ENCODE assay signal across 12 cellular contexts in genomic region chr6:113019176-113019575, GRCh38.
DNase-seq lines count a peak whose midpoint lies in the region; ATAC-seq and TF ChIP-seq lines count a peak whose summit lies in the region.
"Had no signal": no experiment of that assay in that cellular context is flagged by ENCODE, and none has a peak within 500 bp of the region (broad histone marks: within the 10 kb centered on the region; RNA-seq: fewer than 3 reads in every experiment).

No MANE protein-coding gene starts in this region.

- intact Hi-C loops in mammary epithelial cell (cut with micrococcal nuclease) (no loop called here), stomach (cut with DNase I; ENCODE audit: low total_unique reads) (no loop called here), body of pancreas (cut with DNase I) (no loop called here)
- intact Hi-C loops in CD4-positive, alpha-beta memory T cell (cut with micrococcal nuclease) = no loop called here

- peak overlapping the region; percentile 19 for H3K27ac ChIP-seq in mammary epithelial cell (ENCODE audit: insufficient read depth, low read depth, low read length)
- H3K27ac ChIP-seq in mesodermal cell (ENCODE audit: low read depth, low read length, severe bottlenecking) = peak overlapping the region; percentile 71
- peak overlapping the region in 4 of 5 donors; percentile 25 to 50 (median 38) for H3K27ac ChIP-seq in stomach
- peak overlapping the region in 2 of 4 donors; percentile 8 to 10 for H3K27ac ChIP-seq in body of pancreas
- H3K27ac ChIP-seq in CD4-positive, alpha-beta memory T cell (ENCODE audit: low read depth, low read length) = no peak overlapping the region

- BruUV-seq in mammary epithelial cell (replicated peaks; lab: Mats Ljungman, UMichigan) = no TSS peak

- H3K9ac ChIP-seq in mammary epithelial cell (ENCODE audit: insufficient read depth, low read length) = no peak overlapping the region

- no peaks in the 10 kb centered on the region for H3K36me3 ChIP-seq in mammary epithelial cell (ENCODE audit: insufficient read depth, low read length)
- no peaks in the 10 kb centered on the region for H3K36me3 ChIP-seq in mesodermal cell (ENCODE audit: control insufficient read depth, insufficient read depth, low read length)
- no peaks in the 10 kb centered on the region for H3K36me3 ChIP-seq in stomach
- no peaks in the 10 kb centered on the region for H3K36me3 ChIP-seq in body of pancreas (replicated peaks in 1 of 2; ENCODE audit: insufficient read depth in 1 of 2, low read depth in 2 of 2)
- no peaks in the 10 kb centered on the region for H3K36me3 ChIP-seq in CD4-positive, alpha-beta memory T cell (ENCODE audit: insufficient read depth, low read length)

- H3K4me3 Mint-ChIP-seq in CD4-positive, alpha-beta memory T cell = no peak overlapping the region
- H3K4me3 Mint-ChIP-seq: activated B cell treated with CpG ODN at 0.5 μM for 24 hours had no signal

- no peak for TF ChIP-seq POLR2A in stomach (IDR thresholded peaks at IDR 0.05)
- no peak for TF ChIP-seq POLR2A in body of pancreas (IDR thresholded peaks at IDR 0.05)

- TF ChIP-seq CTCF in mammary epithelial cell (conservative IDR thresholded peaks at IDR 0.05 in 1 of 2, IDR thresholded peaks at IDR 0.05 in 1 of 2; ENCODE audit: extremely low read depth in 1 of 2, insufficient read depth in 1 of 2, low read depth in 1 of 2, low read length in 2 of 2) = no peak
- no peak for TF ChIP-seq CTCF in stomach (IDR thresholded peaks at IDR 0.05)
- TF ChIP-seq CTCF in body of pancreas (IDR thresholded peaks at IDR 0.05) = no peak

- H3K9me3 ChIP-seq in mammary epithelial cell (replicated peaks; ENCODE audit: insufficient read depth, low read length) (no peaks in the 10 kb centered on the region), mesodermal cell (ENCODE audit: control insufficient read depth, low read length) (no peaks in the 10 kb centered on the region), stomach (no peaks in the 10 kb centered on the region), body of pancreas (no peaks in the 10 kb centered on the region)
- H3K9me3 ChIP-seq in CD4-positive, alpha-beta memory T cell (ENCODE audit: control insufficient read depth in 1 of 2, low read length in 2 of 2) = peaks cover 0 to 2% of the 10 kb centered on the region in 2 donors

- no peak for TF ChIP-seq EP300 in stomach (IDR thresholded peaks at IDR 0.05)

- POLR2A ChIA-PET in CD4-positive, alpha-beta memory T cell (lab: Charles Lee; ENCODE audit: partially characterized antibody) = no interaction called here

- no peaks in the 10 kb centered on the region for H4K20me1 ChIP-seq in mammary epithelial cell (ENCODE audit: insufficient read depth, low read length)

- in situ Hi-C loops in mammary epithelial cell (cut with MboI; ENCODE audit: low sequenced_read_pairs in 2 of 2) = no loop called here

- peak overlapping the region; percentile 92 for H2AFZ ChIP-seq in mammary epithelial cell (ENCODE audit: low read depth, low read length)

- H3K4me3 ChIP-seq in mammary epithelial cell (replicated peaks in 1 of 3; ENCODE audit: insufficient read depth in 1 of 3, low read depth in 2 of 3, low read length in 3 of 3) (no peak overlapping the region), mesodermal cell (ENCODE audit: extremely low read depth, insufficient read depth, low read length, poor library complexity, severe bottlenecking) (no peak overlapping the region), stomach (no peak overlapping the region), body of pancreas (no peak overlapping the region)
- no peak overlapping the region for H3K4me3 ChIP-seq in CD4-positive, alpha-beta memory T cell (ENCODE audit: low read length in 2 of 2)

- DNase-seq in mammary epithelial cell (no peak), stomach (no peak), occipital lobe (lab: John Stamatoyannopoulos, UW) (no peak), body of pancreas (no peak)
- no peak for DNase-seq in CD4-positive, alpha-beta memory T cell
- DNase-seq: activated B cell treated with CpG ODN at 0.5 μM for 24 hours, NCI-H345, SW 1271 had no signal

- ATAC-seq in HG02610 (IDR thresholded peaks at IDR 0.05; ENCODE audit: unreplicated experiment) (peak; percentile 66), body of pancreas (no peak), GM21529 (IDR thresholded peaks at IDR 0.05; ENCODE audit: unreplicated experiment) (no peak)
- ATAC-seq: activated naive CD4-positive, alpha-beta T cell treated with anti-CD3 and anti-CD28 coated beads, Interleukin-2, amount 50 U/mL, for 72 hours had no signal

- H3K27me3 Mint-ChIP-seq in CD4-positive, alpha-beta memory T cell = no peaks in the 10 kb centered on the region
- H3K27me3 Mint-ChIP-seq: activated B cell treated with CpG ODN at 0.5 μM for 24 hours had no signal

- dilution Hi-C loops in mammary epithelial cell (cut with HindIII; ENCODE audit: low sequenced_read_pairs) = no loop called here

- H3K4me1 ChIP-seq in mammary epithelial cell (ENCODE audit: insufficient read depth, low read length) (peaks cover 8% of the 10 kb centered on the region), mesodermal cell (ENCODE audit: control insufficient read depth, insufficient read depth, low read length, poor library complexity, severe bottlenecking) (peaks cover 6% of the 10 kb centered on the region), stomach (peaks cover 4 to 16% (median 10%) of the 10 kb centered on the region in 4 donors), body of pancreas (no peaks in the 10 kb centered on the region)
- no peaks in the 10 kb centered on the region for H3K4me1 ChIP-seq in CD4-positive, alpha-beta memory T cell (ENCODE audit: insufficient read depth, low read length)

- WGBS in mammary epithelial cell (ENCODE audit: low coverage, missing lambda C conversion rate) = 97% methylated on average over 3 of the region's 3 CpGs
- WGBS in mesodermal cell (ENCODE audit: insufficient coverage in 2 of 2), 2 experiments = 100% methylated on average over 2 of the region's 3 CpGs; no CpG with 5 or more reads in 1 of the 2 experiments
- 56 to 67% (median 58%) methylated on average over 3 of the region's 3 CpGs for WGBS in stomach, 5 donors
- WGBS in body of pancreas, 2 donors = 72 to 78% methylated on average over 3 of the region's 3 CpGs

- CTCF ChIA-PET in mammary epithelial cell (lab: Charles Lee; ENCODE audit: low non-redundant PET) = no interaction called here
- CTCF ChIA-PET in CD4-positive, alpha-beta memory T cell (lab: Charles Lee; ENCODE audit: partially characterized antibody) = no interaction called here

- no peaks in the 10 kb centered on the region for H3K27me3 ChIP-seq in mammary epithelial cell (ENCODE audit: insufficient read depth, low read length)
- H3K27me3 ChIP-seq in stomach = no peaks in the 10 kb centered on the region
- no peaks in the 10 kb centered on the region for H3K27me3 ChIP-seq in body of pancreas
- H3K27me3 ChIP-seq in CD4-positive, alpha-beta memory T cell (ENCODE audit: insufficient read depth, low read length) = no peaks in the 10 kb centered on the region

- H3K27ac Mint-ChIP-seq in CD4-positive, alpha-beta memory T cell = no peak overlapping the region
- H3K27ac Mint-ChIP-seq: activated B cell treated with CpG ODN at 0.5 μM for 24 hours; activated naive CD4-positive, alpha-beta T cell treated with anti-CD3 and anti-CD28 coated beads, Interleukin-2, amount 50 U/mL, for 72 hours had no signal

- peaks cover 0 to 4% (median 0%) of the 10 kb centered on the region in 8 donors for H3K9me3 Mint-ChIP-seq in CD4-positive, alpha-beta memory T cell
- H3K9me3 Mint-ChIP-seq: activated B cell treated with CpG ODN at 0.5 μM for 24 hours; activated naive CD4-positive, alpha-beta T cell treated with anti-CD3 and anti-CD28 coated beads, Interleukin-2, amount 50 U/mL, for 72 hours had no signal

- no peaks in the 10 kb centered on the region for H3K4me1 Mint-ChIP-seq in CD4-positive, alpha-beta memory T cell
- H3K4me1 Mint-ChIP-seq: activated B cell treated with CpG ODN at 0.5 μM for 24 hours had no signal

- H3K79me2 ChIP-seq in mammary epithelial cell (ENCODE audit: insufficient read depth, low read length) = no peaks in the 10 kb centered on the region

- no peaks in the 10 kb centered on the region for H3K36me3 Mint-ChIP-seq in CD4-positive, alpha-beta memory T cell
- H3K36me3 Mint-ChIP-seq: activated naive CD4-positive, alpha-beta T cell treated with anti-CD3 and anti-CD28 coated beads, Interleukin-2, amount 50 U/mL, for 72 hours had no signal

- peak overlapping the region; percentile 66 for H3K4me2 ChIP-seq in mammary epithelial cell (ENCODE audit: insufficient read depth, low read depth, low read length)
